Comparison of ENCODE assay signal across 8 cellular contexts in the genomic region with DNA sequence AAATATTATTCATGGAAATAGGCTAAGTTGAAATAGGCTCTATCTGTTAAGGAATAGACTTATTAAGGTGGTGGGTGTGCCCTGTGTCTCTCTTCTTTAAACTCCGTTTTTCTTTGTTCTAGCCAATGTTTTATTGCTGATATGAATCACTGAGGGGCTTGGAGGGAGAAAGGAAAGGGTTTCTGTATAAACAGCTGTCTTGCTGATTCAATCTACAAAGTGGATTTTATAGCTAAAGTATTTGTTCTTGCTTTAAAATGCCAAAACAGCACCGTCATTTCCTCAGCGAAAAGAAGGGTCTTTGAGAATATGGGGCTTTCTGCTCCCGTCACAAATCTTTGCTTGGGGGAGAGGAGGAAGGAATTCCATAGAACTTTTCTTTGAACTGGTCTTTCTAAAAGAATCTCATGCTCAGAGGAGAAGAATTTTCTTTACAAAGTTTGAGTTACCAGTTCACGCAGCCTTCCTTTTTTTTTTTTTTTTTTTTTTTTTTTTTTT. TPM values are rescaled to one million over a fixed set of nuclear protein-coding genes. Genes with fewer than 3 reads are reported as not detected.
DNase-seq lines count a peak whose midpoint lies in the region; TF ChIP-seq lines count a peak whose summit lies in the region.
"Had no signal": no experiment of that assay in that cellular context is flagged by ENCODE, and none has a peak within 500 bp of the region (broad histone marks: within the 10 kb centered on the region; RNA-seq: fewer than 3 reads in every experiment).

No MANE protein-coding gene starts in this region.

- H3K27me3 ChIP-seq in adipocyte (replicated peaks; ENCODE audit: control insufficient read depth, insufficient read depth, low read length) (no peaks in the 10 kb centered on the region), H9 (ENCODE audit: insufficient read depth, low read length) (no peaks in the 10 kb centered on the region), BE2C (no peaks in the 10 kb centered on the region)

- H3T11ph ChIP-seq in H9 (ENCODE audit: low read length), result no peak overlapping the region

- no peaks in the 10 kb centered on the region; the same call in 1 of the 2 replicates for H3K79me2 ChIP-seq in H9 (ENCODE audit: insufficient read depth, low read length)

- H3K27ac ChIP-seq in H9 (ENCODE audit: insufficient read length, low read depth, low read length), result no peak overlapping the region

- no peak overlapping the region for H3K23ac ChIP-seq in H9 (ENCODE audit: insufficient read length, low read depth, low read length)

- H3K4me3 ChIP-seq in adipocyte (ENCODE audit: low read length), result no peak overlapping the region
- no peak overlapping the region for H3K4me3 ChIP-seq in BE2C (ENCODE audit: low read depth, low read length)

- H3K27ac Mint-ChIP-seq in nephron progenitor cell (peak overlapping the region; percentile 95), H9 (no peak overlapping the region)

- peaks cover 50% of the 10 kb centered on the region for H3K9me3 Mint-ChIP-seq in nephron progenitor cell
- H3K9me3 Mint-ChIP-seq in H9, result peaks cover 13 to 18% of the 10 kb centered on the region in 2 experiments

- no peaks in the 10 kb centered on the region for H3K4me1 ChIP-seq in adipocyte (ENCODE audit: control insufficient read depth, insufficient read depth, low read length)
- peaks cover 10% of the 10 kb centered on the region for H3K4me1 ChIP-seq in H9 (ENCODE audit: insufficient read depth, low read length)
- peaks cover 19% of the 10 kb centered on the region for H3K4me1 ChIP-seq in BE2C

- no peak overlapping the region for H2BK20ac ChIP-seq in H9 (ENCODE audit: low read depth, low read length, poor library complexity, severe bottlenecking)

- H3K4me1 Mint-ChIP-seq in nephron progenitor cell (peaks cover 59% of the 10 kb centered on the region), H9 (peaks cover 33 to 43% of the 10 kb centered on the region in 2 experiments)

- WGBS in H9 (ENCODE audit: extremely low coverage, insufficient read length, low lambda C conversion rate), result no CpG with 5 or more reads among the region's 5 CpGs

- no peak overlapping the region for H2BK12ac ChIP-seq in H9 (ENCODE audit: insufficient read length, low read depth, low read length)

- H3K4me3 Mint-ChIP-seq in nephron progenitor cell, result peak overlapping the region; percentile 56
- no peak overlapping the region for H3K4me3 Mint-ChIP-seq in H9

- no peak overlapping the region for H3K14ac ChIP-seq in H9 (ENCODE audit: insufficient read depth, low read length)

- H3K4ac ChIP-seq in H9 (ENCODE audit: low read depth, low read length), result no peak overlapping the region

- H3K79me1 ChIP-seq in H9 (ENCODE audit: insufficient read depth, low read depth, low read length, poor library complexity, severe bottlenecking), result peaks cover 2% of the 10 kb centered on the region

- no peak overlapping the region for H3K9ac ChIP-seq in adipocyte (ENCODE audit: low read length)
- H3K9ac ChIP-seq in H9 (ENCODE audit: extremely low read depth, insufficient read length, low read length), result no peak overlapping the region

- H3K36me3 Mint-ChIP-seq in nephron progenitor cell (ENCODE audit: low read depth) (peaks cover 86% of the 10 kb centered on the region), H9 (ENCODE audit: insufficient read depth in 1 of 3, low read depth in 3 of 3) (peaks cover 42 to 64% (median 44%) of the 10 kb centered on the region in 3 experiments)

- no peaks in the 10 kb centered on the region for H4K20me1 ChIP-seq in H9 (ENCODE audit: control insufficient read depth, insufficient read depth, insufficient read length)

- no peak overlapping the region for H2AK5ac ChIP-seq in H9 (ENCODE audit: insufficient read length, low read length)

- H2BK5ac ChIP-seq in H9 (ENCODE audit: insufficient read length, low read length), result no peak overlapping the region

- TF ChIP-seq CTCF in nephron progenitor cell (IDR thresholded peaks at IDR 0.05), result no peak
- no peak for TF ChIP-seq CTCF in H9 (conservative IDR thresholded peaks at IDR 0.05)
- TF ChIP-seq CTCF in BE2C (IDR thresholded peaks at IDR 0.05; ENCODE audit: low read depth, low read length), result no peak

- H3K56ac ChIP-seq in H9 (ENCODE audit: insufficient read length, low read depth, low read length), result no peak overlapping the region

- no peak overlapping the region for H2BK15ac ChIP-seq in H9 (ENCODE audit: low read depth, low read length)

- no peak overlapping the region for H4K91ac ChIP-seq in H9 (ENCODE audit: insufficient read length, low read depth, low read length)

- H3K27me3 Mint-ChIP-seq in nephron progenitor cell (ENCODE audit: low read depth, poor library complexity), result peaks cover 4% of the 10 kb centered on the region
- H3K27me3 Mint-ChIP-seq in H9 (ENCODE audit: low read depth), result no peaks in the 10 kb centered on the region

- no peak overlapping the region for H4K5ac ChIP-seq in H9 (ENCODE audit: insufficient read length, low read depth, low read length)

- no peak overlapping the region for H3K18ac ChIP-seq in H9 (ENCODE audit: insufficient read length, low read depth, low read length)

- H3K23me2 ChIP-seq in H9 (ENCODE audit: insufficient read length, low read depth, low read length, poor library complexity, severe bottlenecking), result no peaks in the 10 kb centered on the region

- no peak overlapping the region for H4K8ac ChIP-seq in H9 (replicated peaks; ENCODE audit: insufficient read length, low read depth, low read length)

- DNase-seq in EH (ENCODE audit: low read depth) (peak; percentile 77), LoVo (ENCODE audit: low spot score) (peak; percentile 78), adipocyte (ENCODE audit: low read depth) (peak; percentile 20), nephron progenitor cell (no peak), H9 (no peak), HK-2 (ENCODE audit: unreplicated experiment) (no peak), BE2C (no peak)
- DNase-seq: effector CD8-positive, alpha-beta T cell had no signal

- H3K9me3 ChIP-seq in adipocyte (ENCODE audit: control insufficient read depth, low read length) (peaks cover 6% of the 10 kb centered on the region), H9 (ENCODE audit: control insufficient read depth, low read depth, low read length) (peaks cover 4% of the 10 kb centered on the region), BE2C (peaks cover 3% of the 10 kb centered on the region)

- no peak overlapping the region for H2BK120ac ChIP-seq in H9 (ENCODE audit: low read depth, low read length, poor library complexity, severe bottlenecking)

- H3K36me3 ChIP-seq in adipocyte (ENCODE audit: control insufficient read depth, insufficient read depth, low read length, severe bottlenecking) (no peaks in the 10 kb centered on the region), BE2C (peaks cover 64% of the 10 kb centered on the region)

- H3K4me2 ChIP-seq in H9 (ENCODE audit: insufficient read depth, insufficient read length, low read length), result no peak overlapping the region

- H2AFZ ChIP-seq in H9 (ENCODE audit: low read length), result no peak overlapping the region

RNA-seq across cellular contexts. Expression of a gene that starts 39.3 kb away (rescaled TPM):
- total RNA-seq in H9 (2021), result 82.6 and 98.5 TPM in 2 replicates
- polyA plus RNA-seq in BE2C (2012; ENCODE audit: insufficient read depth, insufficient read length, low read depth), result 54.7 TPM

Comparison
In these comparisons a context has a peak if more than half of its experiments do, and no peak if none do; other contexts are left out.
1. DNase-seq: peak in EH (single experiment), LoVo (single experiment) and adipocyte (single experiment); none in nephron progenitor cell (single experiment), H9 (single experiment), HK-2 (single experiment) and BE2C (single experiment).